Comparison of ENCODE assay signal across 19 cellular contexts in the genomic region with DNA sequence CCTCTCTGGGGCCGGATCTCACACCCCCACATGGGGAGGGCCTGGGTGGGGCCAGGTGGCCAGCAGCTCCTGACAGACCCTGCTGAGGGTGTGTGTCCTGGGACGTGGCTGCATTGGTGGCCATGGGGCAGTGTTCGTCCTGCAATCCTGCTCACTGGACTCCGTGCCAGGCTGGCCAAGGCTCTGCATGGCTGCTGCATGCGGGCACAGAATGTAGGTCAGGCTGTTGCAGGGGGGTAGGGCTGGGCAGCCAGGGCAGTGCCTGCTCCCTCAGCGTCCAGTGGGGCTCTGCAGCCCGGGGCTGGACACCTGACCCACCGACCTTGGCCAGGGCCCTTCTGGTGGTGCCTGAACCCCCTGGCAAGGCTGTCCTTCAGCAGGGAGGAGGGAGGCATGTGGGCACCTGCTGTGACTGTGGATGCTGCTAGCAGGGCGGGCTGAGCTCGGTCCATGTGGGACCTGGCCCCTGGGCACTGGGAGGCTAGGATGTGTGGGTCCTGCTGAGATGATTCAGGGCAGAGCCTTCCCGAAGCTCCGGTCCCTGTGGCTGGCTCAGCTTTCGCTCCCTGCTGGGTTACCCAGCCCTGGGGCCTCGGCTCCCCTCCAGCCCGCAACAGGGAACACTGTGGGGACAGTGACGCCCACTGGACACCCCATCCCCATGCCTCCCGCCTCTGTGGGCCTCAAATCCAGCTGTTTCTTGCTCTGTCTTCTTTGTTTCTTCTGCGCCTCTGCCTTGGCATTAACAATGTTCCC.
"Had no signal": no experiment of that assay in that cellular context is flagged by ENCODE, and none has a peak within 500 bp of the region (broad histone marks: within the 10 kb centered on the region; RNA-seq: fewer than 3 reads in every experiment).

No MANE protein-coding gene starts in this region.

- H3K4me1 Mint-ChIP-seq: activated T-helper 17 cell treated with anti-CD3 and anti-CD28 coated beads, Interleukin-2, amount 50 U/mL, for 72 hours had no signal

- H3K9me3 Mint-ChIP-seq: activated T-cell treated with anti-CD3 and anti-CD28 coated beads, Interleukin-2, amount 50 U/mL, for 24 hours; activated T-helper 17 cell treated with anti-CD3 and anti-CD28 coated beads, Interleukin-2, amount 50 U/mL, for 72 hours; naive thymus-derived CD4-positive, alpha-beta T cell; neural crest cell; stimulated activated naive CD8-positive, alpha-beta T cell treated with anti-CD3 and anti-CD28 coated beads, Interleukin-15, Interleukin-2, amounts not matched to agents 100 ng/mL and 50 ng/mL, for 24 hours had no signal

- H3K27me3 ChIP-seq: foreskin keratinocyte had no signal

- H3K27ac Mint-ChIP-seq: activated naive CD8-positive, alpha-beta T cell; activated T-cell treated with anti-CD3 and anti-CD28 coated beads, Interleukin-2, amount 50 U/mL, for 24 hours; activated T-helper 17 cell treated with anti-CD3 and anti-CD28 coated beads, Interleukin-2, amount 50 U/mL, for 72 hours; naive thymus-derived CD4-positive, alpha-beta T cell; stimulated activated naive CD8-positive, alpha-beta T cell treated with anti-CD3 and anti-CD28 coated beads, Interleukin-15, Interleukin-2, amounts not matched to agents 100 ng/mL and 50 ng/mL, for 24 hours had no signal

- H3K27me3 Mint-ChIP-seq: activated T-helper 17 cell treated with anti-CD3 and anti-CD28 coated beads, Interleukin-2, amount 50 U/mL, for 72 hours; stimulated activated naive CD8-positive, alpha-beta T cell treated with anti-CD3 and anti-CD28 coated beads, Interleukin-15, Interleukin-2, amounts not matched to agents 100 ng/mL and 50 ng/mL, for 24 hours had no signal

- H3K36me3 ChIP-seq: left lung, prostate gland, suprapubic skin, transverse colon had no signal

- H3K27ac ChIP-seq: foreskin keratinocyte, left lung, prostate gland, suprapubic skin, transverse colon had no signal

- DNase-seq: activated CD4-positive, alpha-beta T cell treated with anti-CD3 and anti-CD28 coated beads for 1 hour; activated naive CD4-positive, alpha-beta T cell; activated T-cell treated with anti-CD3 and anti-CD28 coated beads, Interleukin-2, amount 50 U/mL, for 24 hours; amniotic stem cell; dermis blood vessel endothelial cell; effector memory CD4-positive, alpha-beta T cell; foreskin keratinocyte; kidney; left lung; naive thymus-derived CD4-positive, alpha-beta T cell; stimulated activated CD4-positive, alpha-beta T cell treated with anti-CD3 and anti-CD28 coated beads, Interleukin-4, amount 100 ng/mL, for 24 hours; transverse colon had no signal

- H3K4me1 ChIP-seq: transverse colon had no signal

- ATAC-seq: activated T-helper 17 cell treated with anti-CD3 and anti-CD28 coated beads, Interleukin-2, amount 50 U/mL, for 72 hours; foreskin keratinocyte; left lung; naive thymus-derived CD4-positive, alpha-beta T cell had no signal

- H3K4me3 Mint-ChIP-seq: activated naive CD8-positive, alpha-beta T cell; activated T-cell treated with anti-CD3 and anti-CD28 coated beads, Interleukin-2, amount 50 U/mL, for 24 hours; activated T-helper 17 cell treated with anti-CD3 and anti-CD28 coated beads, Interleukin-2, amount 50 U/mL, for 72 hours; naive thymus-derived CD4-positive, alpha-beta T cell; neural crest cell; stimulated activated naive CD8-positive, alpha-beta T cell treated with anti-CD3 and anti-CD28 coated beads, Interleukin-15, Interleukin-2, amounts not matched to agents 100 ng/mL and 50 ng/mL, for 24 hours had no signal

- H3K4me3 ChIP-seq: left lung, lung, prostate gland, suprapubic skin, transverse colon had no signal
